Comparison of ENCODE assay signal across 1 cellular context in the genomic region with DNA sequence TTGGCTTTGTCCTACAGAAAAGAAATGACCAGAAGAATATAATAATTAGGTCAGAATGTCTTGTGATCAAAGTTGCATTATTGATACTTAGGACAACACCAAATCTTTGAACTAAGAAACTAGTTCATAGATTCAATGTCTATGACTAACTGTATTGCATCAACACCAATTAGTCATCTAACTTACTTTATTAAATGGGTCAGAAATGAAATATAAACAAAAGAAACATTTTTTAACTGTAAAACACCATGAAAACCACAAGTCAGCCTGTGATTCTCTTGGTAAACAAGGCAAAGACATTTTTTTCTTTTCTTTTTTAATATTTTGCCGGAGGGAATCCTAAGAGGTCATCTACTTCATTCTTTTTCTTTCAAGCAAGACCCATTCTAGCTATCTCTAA.
TF ChIP-seq lines count a peak whose summit lies in the region.

No MANE protein-coding gene starts in this region.

TF ChIP-seq in HepG2, 621 proteins besides CTCF, POLR2A, EP300 and RAD21 (continued from another document):
- TF ChIP-seq, protein P1, sequence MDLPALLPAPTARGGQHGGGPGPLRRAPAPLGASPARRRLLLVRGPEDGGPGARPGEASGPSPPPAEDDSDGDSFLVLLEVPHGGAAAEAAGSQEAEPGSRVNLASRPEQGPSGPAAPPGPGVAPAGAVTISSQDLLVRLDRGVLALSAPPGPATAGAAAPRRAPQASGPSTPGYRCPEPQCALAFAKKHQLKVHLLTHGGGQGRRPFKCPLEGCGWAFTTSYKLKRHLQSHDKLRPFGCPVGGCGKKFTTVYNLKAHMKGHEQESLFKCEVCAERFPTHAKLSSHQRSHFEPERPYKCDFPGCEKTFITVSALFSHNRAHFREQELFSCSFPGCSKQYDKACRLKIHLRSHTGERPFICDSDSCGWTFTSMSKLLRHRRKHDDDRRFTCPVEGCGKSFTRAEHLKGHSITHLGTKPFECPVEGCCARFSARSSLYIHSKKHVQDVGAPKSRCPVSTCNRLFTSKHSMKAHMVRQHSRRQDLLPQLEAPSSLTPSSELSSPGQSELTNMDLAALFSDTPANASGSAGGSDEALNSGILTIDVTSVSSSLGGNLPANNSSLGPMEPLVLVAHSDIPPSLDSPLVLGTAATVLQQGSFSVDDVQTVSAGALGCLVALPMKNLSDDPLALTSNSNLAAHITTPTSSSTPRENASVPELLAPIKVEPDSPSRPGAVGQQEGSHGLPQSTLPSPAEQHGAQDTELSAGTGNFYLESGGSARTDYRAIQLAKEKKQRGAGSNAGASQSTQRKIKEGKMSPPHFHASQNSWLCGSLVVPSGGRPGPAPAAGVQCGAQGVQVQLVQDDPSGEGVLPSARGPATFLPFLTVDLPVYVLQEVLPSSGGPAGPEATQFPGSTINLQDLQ (CRISPR knock-in tag; IDR thresholded peaks at IDR 0.05), result no peak
- TF ChIP-seq ZSCAN29 (CRISPR knock-in tag; conservative IDR thresholded peaks at IDR 0.05), result no peak
